In genomic region chr14:89232366-89233070, GRCh38 we compare ENCODE assay signal across 1 cellular context.
TF ChIP-seq lines count a peak whose summit lies in the region.

No MANE protein-coding gene starts in this region.

TF ChIP-seq in HepG2, 621 proteins besides CTCF, POLR2A, EP300 and RAD21 (continued from another document and continues in another):
- TF ChIP-seq PRDM15 (CRISPR knock-in tag; IDR thresholded peaks at IDR 0.05) (peak; percentile 66; the same call in 1 of the 2 replicates), ZNF761 (CRISPR knock-in tag; conservative IDR thresholded peaks at IDR 0.05) (0 out of 2 replicates have a peak, but pooled peaks have one; percentile 16), ZHX1 (CRISPR knock-in tag; IDR thresholded peaks at IDR 0.05; ENCODE audit: low read depth) (peak; percentile 30; the same call in 1 of the 2 replicates), PCBP2 (optimal IDR thresholded peaks at IDR 0.05; ENCODE audit: low read depth, low read length, poor library complexity, severe bottlenecking) (no peak), ARID5B (CRISPR knock-in tag; IDR thresholded peaks at IDR 0.05) (peak; percentile 90), ZNF232 (CRISPR knock-in tag; IDR thresholded peaks at IDR 0.05; ENCODE audit: borderline replicate concordance) (no peak), SRSF1 (optimal IDR thresholded peaks at IDR 0.05; ENCODE audit: low read depth, low read length) (no peak), SAFB2 (CRISPR knock-in tag; IDR thresholded peaks at IDR 0.05; ENCODE audit: borderline replicate concordance, low read depth) (no peak), CEBPZ (IDR thresholded peaks at IDR 0.05; ENCODE audit: low read length) (no peak), TRAFD1 (CRISPR knock-in tag; IDR thresholded peaks at IDR 0.05; ENCODE audit: borderline replicate concordance) (no peak), E2F2 (CRISPR knock-in tag; IDR thresholded peaks at IDR 0.05; ENCODE audit: borderline replicate concordance) (no peak), LBX2 (CRISPR knock-in tag; IDR thresholded peaks at IDR 0.05; ENCODE audit: borderline replicate concordance) (no peak), CHD2 (IDR thresholded peaks at IDR 0.05; ENCODE audit: low read depth, low read length) (no peak), FOXM1 (CRISPR knock-in tag; IDR thresholded peaks at IDR 0.05) (no peak), ZNF775 (CRISPR knock-in tag; IDR thresholded peaks at IDR 0.05; ENCODE audit: borderline replicate concordance) (no peak), KDM5B (CRISPR knock-in tag; IDR thresholded peaks at IDR 0.05; ENCODE audit: borderline replicate concordance) (no peak), CREB1 (IDR thresholded peaks at IDR 0.05) (no peak), CREB1 (CRISPR knock-in tag; IDR thresholded peaks at IDR 0.05) (peak; percentile 80), ZNF484 (CRISPR knock-in tag; IDR thresholded peaks at IDR 0.05; ENCODE audit: borderline replicate concordance, low read depth) (no peak), ZNF883 (CRISPR knock-in tag; IDR thresholded peaks at IDR 0.05; ENCODE audit: not compliant biosample characterization) (no peak), ZNF850 (CRISPR knock-in tag; conservative IDR thresholded peaks at IDR 0.05) (no peak), STAG1 (CRISPR knock-in tag; IDR thresholded peaks at IDR 0.05) (peak; percentile 35), AHDC1 (CRISPR knock-in tag; IDR thresholded peaks at IDR 0.05; ENCODE audit: borderline replicate concordance) (peak; percentile 86), RBFOX2 (IDR thresholded peaks at IDR 0.05; ENCODE audit: low read depth, low read length) (no peak), ETS1 (CRISPR knock-in tag; IDR thresholded peaks at IDR 0.05) (no peak), XRCC5 (optimal IDR thresholded peaks at IDR 0.05; ENCODE audit: low read length) (no peak), JUNB (CRISPR knock-in tag; IDR thresholded peaks at IDR 0.05; ENCODE audit: borderline replicate concordance) (peak; percentile 79), ZNF382 (CRISPR knock-in tag; IDR thresholded peaks at IDR 0.05; ENCODE audit: borderline replicate concordance) (no peak), FOXJ3 (CRISPR knock-in tag; IDR thresholded peaks at IDR 0.05; ENCODE audit: borderline replicate concordance) (peak; percentile 90; the same call in 1 of the 2 replicates), HDAC1 (CRISPR knock-in tag; IDR thresholded peaks at IDR 0.05) (peak; percentile 86)
